Comparison of ENCODE assay signal across 8 cellular contexts in the genomic region with DNA sequence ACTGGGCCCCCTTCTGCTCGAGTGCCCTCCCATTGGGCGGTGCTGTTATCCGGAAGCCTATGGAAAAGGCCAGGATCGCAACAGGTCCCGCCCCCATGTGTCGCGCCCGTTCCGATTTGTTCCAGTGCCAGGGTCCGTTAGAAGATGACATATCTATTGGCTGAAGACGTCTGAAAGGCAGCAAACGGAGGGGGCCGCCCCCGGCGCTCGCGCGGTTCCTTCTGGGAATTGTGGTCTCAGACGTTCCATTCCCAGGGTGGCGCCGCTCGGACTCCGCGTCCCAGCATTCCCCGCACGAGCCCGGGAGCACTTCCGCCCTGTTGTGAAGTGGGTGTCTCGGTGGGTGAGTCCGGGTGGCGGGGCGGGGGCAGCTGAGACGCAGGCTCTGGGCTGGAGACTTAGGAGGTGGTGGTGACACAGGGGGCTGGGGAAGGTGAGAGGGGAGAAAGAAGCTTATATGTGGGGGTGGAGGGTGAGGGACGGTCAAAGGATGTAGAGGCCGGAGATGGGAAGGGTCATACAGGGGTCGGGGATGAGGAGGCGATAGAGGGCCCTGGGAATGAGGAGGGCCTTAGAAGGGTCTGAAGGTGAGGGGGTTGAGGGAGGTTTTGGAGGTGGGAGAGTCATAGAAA. TPM values are rescaled to one million over a fixed set of nuclear protein-coding genes. Genes with fewer than 3 reads are reported as not detected.
DNase-seq lines count a peak whose midpoint lies in the region; ATAC-seq lines count a peak whose summit lies in the region.

A gene (plus strand): TSS at position 297 of the 632 bp plus-strand sequence. CDS start 6,644 bp downstream, outside the sequence.

- peak within 1 kb of the TSS; percentile 81 for H3K4me3 Mint-ChIP-seq in activated T-helper 2 cell treated with anti-CD3 and anti-CD28 coated beads, Interferon-gamma antibody, Interleukin-2, Interleukin-4, amounts not matched to agents 10 μg/mL and 5 μg/mL and 100 μg/mL, durations not matched to agents 14 hours and 24 hours and 36 hours (ENCODE audit: low read depth)
- H3K4me3 Mint-ChIP-seq in naive thymus-derived CD8-positive, alpha-beta T cell = peak within 1 kb of the TSS; percentile 86 to 99 (median 92)
- H3K4me3 Mint-ChIP-seq in stimulated activated naive B cell treated with anti-CD40 and anti-IgM and Interleukin-4, amounts not matched to agents 10 μg/mL and 1 μg/mL and 100 μg/mL, for 72 hours = peak within 1 kb of the TSS; percentile 87 to 90

- H3K27ac Mint-ChIP-seq in activated T-helper 2 cell treated with anti-CD3 and anti-CD28 coated beads, Interferon-gamma antibody, Interleukin-2, Interleukin-4, amounts not matched to agents 10 μg/mL and 5 μg/mL and 100 μg/mL, durations not matched to agents 14 hours and 24 hours and 36 hours = peak within 1 kb of the TSS; percentile 43
- peak within 1 kb of the TSS; percentile 74 to 96 (median 92) for H3K27ac Mint-ChIP-seq in naive thymus-derived CD8-positive, alpha-beta T cell
- peak within 1 kb of the TSS; percentile 88 for H3K27ac Mint-ChIP-seq in stimulated activated naive B cell treated with anti-CD40 and anti-IgM and Interleukin-4, amounts not matched to agents 10 μg/mL and 1 μg/mL and 100 μg/mL, for 72 hours

- peaks cover 30% of the 10 kb centered on the region for H3K4me1 Mint-ChIP-seq in activated T-helper 2 cell treated with anti-CD3 and anti-CD28 coated beads, Interferon-gamma antibody, Interleukin-2, Interleukin-4, amounts not matched to agents 10 μg/mL and 5 μg/mL and 100 μg/mL, durations not matched to agents 14 hours and 24 hours and 36 hours (ENCODE audit: low read depth)
- H3K4me1 Mint-ChIP-seq in naive thymus-derived CD8-positive, alpha-beta T cell = peaks cover 21 to 33% (median 27%) of the 10 kb centered on the region in 4 donors
- peaks cover 12 to 29% of the 10 kb centered on the region in 2 donors for H3K4me1 Mint-ChIP-seq in stimulated activated naive B cell treated with anti-CD40 and anti-IgM and Interleukin-4, amounts not matched to agents 10 μg/mL and 1 μg/mL and 100 μg/mL, for 72 hours

- intact Hi-C loops in activated T-helper 2 cell treated with anti-CD3 and anti-CD28 coated beads, Interferon-gamma antibody, Interleukin-2, Interleukin-4, amounts not matched to agents 10 μg/mL and 5 μg/mL and 100 μg/mL, durations not matched to agents 14 hours and 24 hours and 36 hours (cut with micrococcal nuclease) = loop anchor here (5.0 kb wide), 3 partner anchors 105 to 175 kb away; no protein-coding TSS in a partner anchor

- H3K27me3 Mint-ChIP-seq in activated T-helper 2 cell treated with anti-CD3 and anti-CD28 coated beads, Interferon-gamma antibody, Interleukin-2, Interleukin-4, amounts not matched to agents 10 μg/mL and 5 μg/mL and 100 μg/mL, durations not matched to agents 14 hours and 24 hours and 36 hours (ENCODE audit: low read depth) = no peaks in the 10 kb centered on the region
- H3K27me3 Mint-ChIP-seq in naive thymus-derived CD8-positive, alpha-beta T cell = no peaks in the 10 kb centered on the region
- H3K27me3 Mint-ChIP-seq in stimulated activated naive B cell treated with anti-CD40 and anti-IgM and Interleukin-4, amounts not matched to agents 10 μg/mL and 1 μg/mL and 100 μg/mL, for 72 hours = no peaks in the 10 kb centered on the region

- DNase-seq in Daoy (ENCODE audit: low read depth) = peak; percentile 99
- DNase-seq in GOT3 (lab: John Stamatoyannopoulos, UW) = peak; percentile 96
- DNase-seq in LHCN-M2 (ENCODE audit: low read depth) = peak; percentile 98
- DNase-seq in RPMI8226 = peak; percentile 94
- peak; percentile 82 for DNase-seq in activated T-helper 2 cell treated with anti-CD3 and anti-CD28 coated beads, Interferon-gamma antibody, Interleukin-2, Interleukin-4, amounts not matched to agents 10 μg/mL and 5 μg/mL and 100 μg/mL, durations not matched to agents 14 hours and 24 hours and 36 hours (ENCODE audit: low spot score)
- DNase-seq in fibroblast of peridontal ligament (ENCODE audit: extremely low read depth) = peak; percentile 98
- DNase-seq in naive thymus-derived CD8-positive, alpha-beta T cell = peak; percentile 64 to 90 (median 80)
- peak; percentile 92 for DNase-seq in stimulated activated naive B cell treated with anti-CD40 and anti-IgM and Interleukin-4, amounts not matched to agents 10 μg/mL and 1 μg/mL and 100 μg/mL, for 72 hours

- POLR2A ChIA-PET in naive thymus-derived CD8-positive, alpha-beta T cell (lab: Charles Lee) = interaction anchor here (1.2 to 1.3 kb wide), 2 partner anchors 176 to 291 kb away, joined by 3 read pairs; no protein-coding TSS in a partner anchor

- no peaks in the 10 kb centered on the region for H3K9me3 Mint-ChIP-seq in activated T-helper 2 cell treated with anti-CD3 and anti-CD28 coated beads, Interferon-gamma antibody, Interleukin-2, Interleukin-4, amounts not matched to agents 10 μg/mL and 5 μg/mL and 100 μg/mL, durations not matched to agents 14 hours and 24 hours and 36 hours
- no peaks in the 10 kb centered on the region for H3K9me3 Mint-ChIP-seq in naive thymus-derived CD8-positive, alpha-beta T cell
- no peaks in the 10 kb centered on the region for H3K9me3 Mint-ChIP-seq in stimulated activated naive B cell treated with anti-CD40 and anti-IgM and Interleukin-4, amounts not matched to agents 10 μg/mL and 1 μg/mL and 100 μg/mL, for 72 hours

- peak; percentile 95 to 98 for ATAC-seq in naive thymus-derived CD8-positive, alpha-beta T cell
- ATAC-seq in stimulated activated naive B cell treated with anti-CD40 and anti-IgM and Interleukin-4, amounts not matched to agents 10 μg/mL and 1 μg/mL and 100 μg/mL, for 72 hours (replicated peaks) = peak; percentile 91 to 94

- H3K36me3 Mint-ChIP-seq in activated T-helper 2 cell treated with anti-CD3 and anti-CD28 coated beads, Interferon-gamma antibody, Interleukin-2, Interleukin-4, amounts not matched to agents 10 μg/mL and 5 μg/mL and 100 μg/mL, durations not matched to agents 14 hours and 24 hours and 36 hours (ENCODE audit: low read depth) = no peaks in the 10 kb centered on the region
- H3K36me3 Mint-ChIP-seq in naive thymus-derived CD8-positive, alpha-beta T cell = peaks cover 0 to 2% (median 0%) of the 10 kb centered on the region in 3 donors
- no peaks in the 10 kb centered on the region for H3K36me3 Mint-ChIP-seq in stimulated activated naive B cell treated with anti-CD40 and anti-IgM and Interleukin-4, amounts not matched to agents 10 μg/mL and 1 μg/mL and 100 μg/mL, for 72 hours

RNA-seq across cellular contexts. Expression of the gene that starts here (rescaled TPM):
- total RNA-seq in Daoy (2014; rRNA removed; shearing (Covaris generic)) = 5.5 and 9.1 TPM in 2 replicates
- total RNA-seq in LHCN-M2 (2014; rRNA removed) = 8.0 and 9.0 TPM in 2 replicates
- polyA plus RNA-seq in LHCN-M2 (2012) = 2.0 TPM
- 2.6 and 4.1 TPM in 2 replicates for total RNA-seq in activated T-helper 2 cell treated with anti-CD3 and anti-CD28 coated beads, Interferon-gamma antibody, Interleukin-2, Interleukin-4, amounts not matched to agents 10 μg/mL and 5 μg/mL and 100 μg/mL, durations not matched to agents 14 hours and 24 hours and 36 hours
- 1 to 10 TPM; 2.7 to 3.5 TPM for total RNA-seq in naive thymus-derived CD8-positive, alpha-beta T cell
- polyA plus RNA-seq in naive thymus-derived CD8-positive, alpha-beta T cell = 1 to 10 TPM in 1 of 3 donors, under 1 TPM in 2; 0.59 to 1.2 (median 0.80) TPM

Comparison
In these comparisons a context has a peak if more than half of its experiments do, and no peak if none do; other contexts are left out.
1. Peak in every context shown above with its lines: DNase-seq and ATAC-seq.